25 cellular contexts compared by ENCODE assay signal in genomic region chr6:117451607-117452164, GRCh38. TPM values are rescaled to one million over a fixed set of nuclear protein-coding genes. Genes with fewer than 3 reads are reported as not detected.
A peak's percentile ranks its signal among the peaks of the same experiment; 100 is the strongest.
DNase-seq lines count a peak whose midpoint lies in the region; ATAC-seq and TF ChIP-seq lines count a peak whose summit lies in the region.
"Had no signal": no experiment of that assay in that cellular context is flagged by ENCODE, and none has a peak within 500 bp of the region (broad histone marks: within the 10 kb centered on the region; RNA-seq: fewer than 3 reads in every experiment).

No MANE protein-coding gene starts in this region.

- no peaks in the 10 kb centered on the region for H3K9me3 ChIP-seq in adipocyte (ENCODE audit: control insufficient read depth, low read length)
- no peaks in the 10 kb centered on the region for H3K9me3 ChIP-seq in upper lobe of right lung
- H3K9me3 ChIP-seq in HAP-1: no peaks in the 10 kb centered on the region
- H3K9me3 ChIP-seq: esophagus muscularis mucosa, transverse colon had no signal

- no peaks in the 10 kb centered on the region for H3K36me3 ChIP-seq in adipocyte (ENCODE audit: control insufficient read depth, insufficient read depth, low read length, severe bottlenecking)
- no peaks in the 10 kb centered on the region for H3K36me3 ChIP-seq in upper lobe of right lung
- H3K36me3 ChIP-seq in HAP-1 (replicated peaks): no peaks in the 10 kb centered on the region
- H3K36me3 ChIP-seq: esophagus muscularis mucosa, transverse colon had no signal

- H3K4me1 ChIP-seq in adipocyte (ENCODE audit: control insufficient read depth, insufficient read depth, low read length): peaks cover 41% of the 10 kb centered on the region
- peaks cover 11% of the 10 kb centered on the region for H3K4me1 ChIP-seq in upper lobe of right lung
- peaks cover 4% of the 10 kb centered on the region; the same call in 1 of the 2 replicates for H3K4me1 ChIP-seq in HAP-1

- no peak overlapping the region for H3K4me3 ChIP-seq in adipocyte (ENCODE audit: low read length)
- no peak overlapping the region for H3K4me3 ChIP-seq in upper lobe of right lung
- no peak overlapping the region for H3K4me3 ChIP-seq in HAP-1
- H3K4me3 ChIP-seq: esophagus muscularis mucosa, transverse colon had no signal

- in situ Hi-C loops in HAP-1 (cut with MboI; ENCODE audit: low sequenced_read_pairs): loop anchor here (5.0 kb wide), 1 partner anchor 101 kb away; no protein-coding TSS in a partner anchor

- peak; percentile 22 for ATAC-seq in left lobe of liver
- peak; percentile 33 for ATAC-seq in upper lobe of right lung
- no peak for ATAC-seq in GM21528 (IDR thresholded peaks at IDR 0.05; ENCODE audit: low FRiP score, unreplicated experiment)
- ATAC-seq: activated CD8-positive, alpha-beta T cell treated with anti-CD3 and anti-CD28 coated beads, Interleukin-2, amount 10 ng/mL, durations not matched to agents 7 days and 5 days; activated T-cell treated with anti-CD3 and anti-CD28 coated beads, Interleukin-2, amount 50 U/mL, for 4 hours; naive thymus-derived CD8-positive, alpha-beta T cell; stimulated activated naive CD8-positive, alpha-beta T cell treated with anti-CD3 and anti-CD28 coated beads, Interleukin-15, Interleukin-2, amounts not matched to agents 100 U/mL and 50 U/mL, for 24 hours had no signal

- intact Hi-C loops in upper lobe of right lung (cut with DNase I): no loop called here

- no peak overlapping the region for H3K9ac ChIP-seq in adipocyte (ENCODE audit: low read length)

- TF ChIP-seq CTCF in upper lobe of right lung (IDR thresholded peaks at IDR 0.05): no peak

- no peak overlapping the region for H3K27ac ChIP-seq in upper lobe of right lung
- H3K27ac ChIP-seq: esophagus muscularis mucosa, transverse colon had no signal

- H3K27me3 ChIP-seq in adipocyte (replicated peaks; ENCODE audit: control insufficient read depth, insufficient read depth, low read length) (no peaks in the 10 kb centered on the region), upper lobe of right lung (no peaks in the 10 kb centered on the region), HAP-1 (ENCODE audit: low read depth) (peaks cover 18% of the 10 kb centered on the region)

- DNase-seq in NOMO-1 treated with DMSO at 0.1 percent for 48 hours (lab: John Stamatoyannopoulos, UW; ENCODE audit: unreplicated experiment): peak; percentile 18
- DNase-seq in NOMO-1 treated with dmso at 0.1 percent for 144 hours (lab: John Stamatoyannopoulos, UW; ENCODE audit: unreplicated experiment): no peak
- peak; percentile 25 for DNase-seq in adipocyte (ENCODE audit: low read depth)
- DNase-seq in left lobe of liver (ENCODE audit: low spot score): no peak
- DNase-seq in upper lobe of right lung: no peak
- no peak for DNase-seq in HAP-1 (ENCODE audit: low spot score in 2 of 2)
- DNase-seq in NCI-H69 (lab: John Stamatoyannopoulos, UW): no peak
- DNase-seq: activated CD8-positive, alpha-beta T cell treated with anti-CD3 and anti-CD28 coated beads, Interleukin-2, amount 10 ng/mL, durations not matched to agents 7 days and 5 days; activated naive CD4-positive, alpha-beta T cell treated with anti-CD3 and anti-CD28 coated beads for 36 hours; activated T-cell treated with anti-CD3 and anti-CD28 coated beads, Interleukin-2, amount 50 U/mL, for 4 hours; DMS 273 treated with DMSO at 0.1 percent for 48 hours; effector CD8-positive, alpha-beta T cell; head of caudate nucleus; naive thymus-derived CD8-positive, alpha-beta T cell; NCI-H1694 treated with DMSO at 0.1 percent for 48 hours; NCI-H345; SIG-M5; stimulated activated CD4-positive, alpha-beta T cell treated with anti-CD3 and anti-CD28 coated beads, Interleukin-2, amount 100 ng/mL, for 24 hours; stimulated activated naive CD8-positive, alpha-beta T cell treated with anti-CD3 and anti-CD28 coated beads, Interleukin-15, Interleukin-2, amounts not matched to agents 100 U/mL and 50 U/mL, for 24 hours; transverse colon had no signal

RNA-seq across cellular contexts. Expression of gene ROS1, which starts 25.9 kb away (rescaled TPM):
- total RNA-seq in left lobe of liver (0.15 TPM), upper lobe of right lung (163 TPM)
- total RNA-seq: activated CD8-positive, alpha-beta T cell treated with anti-CD3 and anti-CD28 coated beads, Interleukin-2, amount 10 ng/mL, durations not matched to agents 7 days and 5 days; activated naive CD4-positive, alpha-beta T cell treated with anti-CD3 and anti-CD28 coated beads for 36 hours; chondrocyte; lung microvascular endothelial cell; naive thymus-derived CD8-positive, alpha-beta T cell; T-helper 2 cell treated with Interferon-gamma antibody and Interleukin-4, amounts not matched to agents 100 ng/mL and 5 ng/mL, for 36 hours had no signal

RNA-seq across cellular contexts. Expression of gene DCBLD1, which starts 30.8 kb away (rescaled TPM):
- 9.0 TPM for total RNA-seq in left lobe of liver
- total RNA-seq in upper lobe of right lung: 19.5 TPM

Comparison
In these comparisons a context has a peak if more than half of its experiments do, and no peak if none do; other contexts are left out.
1. DNase-seq: peak in NOMO-1 treated with DMSO at 0.1 percent for 48 hours (single experiment) and adipocyte (single experiment); none in NOMO-1 treated with dmso at 0.1 percent for 144 hours (single experiment), left lobe of liver (single experiment), upper lobe of right lung (single experiment), HAP-1 (0 of 2) and NCI-H69 (single experiment).
2. RNA of gene ROS1, which starts 25.9 kb away (total RNA-seq): 163 TPM in upper lobe of right lung (single experiment); 0.15 TPM in left lobe of liver (single experiment); every median in the first group is over 100 times any median in the second.